In the genomic region with DNA sequence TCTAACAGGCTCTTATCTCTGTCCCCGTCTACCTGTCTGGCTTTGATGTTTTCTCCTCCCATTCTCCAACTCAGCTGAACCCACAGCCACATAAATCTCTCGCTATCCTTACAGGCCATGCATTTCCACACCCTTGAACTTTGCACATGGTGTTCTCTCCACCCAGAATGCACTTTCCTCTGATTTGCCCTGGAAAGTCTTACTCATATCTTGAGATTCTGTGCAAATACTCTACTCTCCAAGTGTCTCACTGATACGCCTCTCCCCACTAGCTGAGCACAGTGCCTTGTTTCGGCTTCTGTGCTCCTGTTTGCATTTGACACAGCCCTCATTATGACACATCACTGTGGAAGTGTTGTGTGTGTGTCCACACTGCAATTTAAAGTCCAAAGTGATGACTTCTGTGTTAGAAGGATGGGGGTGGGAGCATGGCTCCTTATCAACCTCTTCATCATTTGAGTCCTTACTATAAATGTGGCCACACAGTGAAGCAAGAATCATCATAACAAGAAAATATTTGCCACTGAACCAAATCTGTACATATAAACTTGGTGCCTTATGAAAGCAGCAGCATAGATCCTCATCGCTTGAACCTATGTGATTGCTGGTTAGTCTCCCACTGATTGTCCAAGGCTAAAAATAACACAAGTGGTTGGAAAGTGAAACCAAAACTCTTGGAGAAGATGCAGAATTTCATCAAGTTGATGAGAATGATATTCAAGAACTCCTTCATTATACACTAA, we compare ENCODE assay signal across 1 cellular context.
TF ChIP-seq lines count a peak whose summit lies in the region.

No MANE protein-coding gene starts in this region.

TF ChIP-seq in K562, 482 proteins besides CTCF, POLR2A, EP300 and RAD21 (continues in another document):
- TF ChIP-seq MEF2D (tag; conservative IDR thresholded peaks at IDR 0.05; ENCODE audit: low read depth) (peak; percentile 30; the same call in 1 of the 2 replicates), POLR2G (IDR thresholded peaks at IDR 0.05; ENCODE audit: low read depth, low read length) (no peak), FOXM1 (IDR thresholded peaks at IDR 0.05; ENCODE audit: low read depth) (no peak), FOXM1 (CRISPR knock-in tag; IDR thresholded peaks at IDR 0.05; ENCODE audit: low read depth) (no peak), ATF6 (CRISPR knock-in tag; IDR thresholded peaks at IDR 0.05) (no peak), SIN3B (IDR thresholded peaks at IDR 0.05; ENCODE audit: low read depth) (no peak), HDAC1 (IDR thresholded peaks at IDR 0.05) (peak in 1 of 2 experiments; percentile 58; a peak in 2 of 4 replicates), DMBX1 (CRISPR knock-in tag; IDR thresholded peaks at IDR 0.05; ENCODE audit: borderline replicate concordance) (no peak), GTF2E2 (tag; IDR thresholded peaks at IDR 0.05) (no peak), POLR2AphosphoS5 (IDR thresholded peaks at IDR 0.05; ENCODE audit: control insufficient read depth, insufficient read depth, low read depth, low read length) (no peak), GTF2A2 (tag; IDR thresholded peaks at IDR 0.05) (no peak), HOXB6 (CRISPR knock-in tag; IDR thresholded peaks at IDR 0.05; ENCODE audit: borderline replicate concordance) (no peak), SMC3 (conservative IDR thresholded peaks at IDR 0.05; ENCODE audit: insufficient read depth, low read depth, low read length) (no peak), RBM14 (IDR thresholded peaks at IDR 0.05; ENCODE audit: borderline replicate concordance, insufficient read depth, low read depth, low read length) (no peak), SMARCB1 (IDR thresholded peaks at IDR 0.05; ENCODE audit: insufficient read length, low read depth) (no peak), CCAR2 (IDR thresholded peaks at IDR 0.05; ENCODE audit: low read depth, low read length) (no peak), CEBPG (CRISPR knock-in tag; IDR thresholded peaks at IDR 0.05) (no peak), CEBPG (tag; conservative IDR thresholded peaks at IDR 0.05 in 1 of 2, IDR thresholded peaks at IDR 0.05 in 1 of 2) (no peak), EGR1 (conservative IDR thresholded peaks at IDR 0.05) (no peak), SMAD1 (IDR thresholded peaks at IDR 0.05; ENCODE audit: low read depth, low read length, partially characterized antibody) (no peak), U2AF1 (optimal IDR thresholded peaks at IDR 0.05; ENCODE audit: low read depth, low read length) (no peak), ZNF324 (CRISPR knock-in tag; IDR thresholded peaks at IDR 0.05) (no peak), HIVEP1 (CRISPR knock-in tag; IDR thresholded peaks at IDR 0.05) (no peak), RCOR1 (IDR thresholded peaks at IDR 0.05; ENCODE audit: borderline replicate concordance in 1 of 2, low read depth in 2 of 2, low read length in 2 of 2) (0 out of 4 replicates have a peak, but pooled peaks of 1 of the 2 experiments have one; percentile 22), EHMT2 (IDR thresholded peaks at IDR 0.05) (no peak), SIN3A (IDR thresholded peaks at IDR 0.05; ENCODE audit: borderline replicate concordance in 2 of 2, control insufficient read depth in 1 of 2, low read depth in 2 of 2, low read length in 2 of 2) (no peak), TFAM (CRISPR knock-in tag; conservative IDR thresholded peaks at IDR 0.05) (no peak), MECOM (CRISPR knock-in tag; IDR thresholded peaks at IDR 0.05) (no peak), CBX3 (IDR thresholded peaks at IDR 0.05; ENCODE audit: borderline replicate concordance in 1 of 2, low read length in 2 of 2) (no peak), SFPQ (IDR thresholded peaks at IDR 0.05; ENCODE audit: low read depth, low read length) (no peak), MYC (IDR thresholded peaks at IDR 0.05; ENCODE audit: low read depth, low read length) (no peak), MYC (CRISPR knock-in tag; IDR thresholded peaks at IDR 0.05; ENCODE audit: borderline replicate concordance, low read depth) (no peak), NCOR1 (IDR thresholded peaks at IDR 0.05) (peak; percentile 9; the same call in 1 of the 2 replicates), CHD1 (IDR thresholded peaks at IDR 0.05; ENCODE audit: low read length) (no peak), FOSL1 (tag; conservative IDR thresholded peaks at IDR 0.05) (peak; percentile 79), RBM34 (IDR thresholded peaks at IDR 0.05; ENCODE audit: borderline replicate concordance, insufficient read depth, low read length) (no peak), CBFA2T2 (conservative IDR thresholded peaks at IDR 0.05) (peak; percentile 28; the same call in 1 of the 2 replicates), GTF2F1 (IDR thresholded peaks at IDR 0.05; ENCODE audit: low read depth, low read length) (no peak), ZBTB1 (CRISPR knock-in tag; IDR thresholded peaks at IDR 0.05; ENCODE audit: borderline replicate concordance, low read depth) (no peak)
- TF ChIP-seq, protein P1, sequence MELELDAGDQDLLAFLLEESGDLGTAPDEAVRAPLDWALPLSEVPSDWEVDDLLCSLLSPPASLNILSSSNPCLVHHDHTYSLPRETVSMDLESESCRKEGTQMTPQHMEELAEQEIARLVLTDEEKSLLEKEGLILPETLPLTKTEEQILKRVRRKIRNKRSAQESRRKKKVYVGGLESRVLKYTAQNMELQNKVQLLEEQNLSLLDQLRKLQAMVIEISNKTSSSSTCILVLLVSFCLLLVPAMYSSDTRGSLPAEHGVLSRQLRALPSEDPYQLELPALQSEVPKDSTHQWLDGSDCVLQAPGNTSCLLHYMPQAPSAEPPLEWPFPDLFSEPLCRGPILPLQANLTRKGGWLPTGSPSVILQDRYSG (tag; conservative IDR thresholded peaks at IDR 0.05; ENCODE audit: low read depth): no peak
- TF ChIP-seq, protein P2, sequence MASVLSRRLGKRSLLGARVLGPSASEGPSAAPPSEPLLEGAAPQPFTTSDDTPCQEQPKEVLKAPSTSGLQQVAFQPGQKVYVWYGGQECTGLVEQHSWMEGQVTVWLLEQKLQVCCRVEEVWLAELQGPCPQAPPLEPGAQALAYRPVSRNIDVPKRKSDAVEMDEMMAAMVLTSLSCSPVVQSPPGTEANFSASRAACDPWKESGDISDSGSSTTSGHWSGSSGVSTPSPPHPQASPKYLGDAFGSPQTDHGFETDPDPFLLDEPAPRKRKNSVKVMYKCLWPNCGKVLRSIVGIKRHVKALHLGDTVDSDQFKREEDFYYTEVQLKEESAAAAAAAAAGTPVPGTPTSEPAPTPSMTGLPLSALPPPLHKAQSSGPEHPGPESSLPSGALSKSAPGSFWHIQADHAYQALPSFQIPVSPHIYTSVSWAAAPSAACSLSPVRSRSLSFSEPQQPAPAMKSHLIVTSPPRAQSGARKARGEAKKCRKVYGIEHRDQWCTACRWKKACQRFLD (CRISPR knock-in tag; IDR thresholded peaks at IDR 0.05): no peak
- TF ChIP-seq, protein P3, sequence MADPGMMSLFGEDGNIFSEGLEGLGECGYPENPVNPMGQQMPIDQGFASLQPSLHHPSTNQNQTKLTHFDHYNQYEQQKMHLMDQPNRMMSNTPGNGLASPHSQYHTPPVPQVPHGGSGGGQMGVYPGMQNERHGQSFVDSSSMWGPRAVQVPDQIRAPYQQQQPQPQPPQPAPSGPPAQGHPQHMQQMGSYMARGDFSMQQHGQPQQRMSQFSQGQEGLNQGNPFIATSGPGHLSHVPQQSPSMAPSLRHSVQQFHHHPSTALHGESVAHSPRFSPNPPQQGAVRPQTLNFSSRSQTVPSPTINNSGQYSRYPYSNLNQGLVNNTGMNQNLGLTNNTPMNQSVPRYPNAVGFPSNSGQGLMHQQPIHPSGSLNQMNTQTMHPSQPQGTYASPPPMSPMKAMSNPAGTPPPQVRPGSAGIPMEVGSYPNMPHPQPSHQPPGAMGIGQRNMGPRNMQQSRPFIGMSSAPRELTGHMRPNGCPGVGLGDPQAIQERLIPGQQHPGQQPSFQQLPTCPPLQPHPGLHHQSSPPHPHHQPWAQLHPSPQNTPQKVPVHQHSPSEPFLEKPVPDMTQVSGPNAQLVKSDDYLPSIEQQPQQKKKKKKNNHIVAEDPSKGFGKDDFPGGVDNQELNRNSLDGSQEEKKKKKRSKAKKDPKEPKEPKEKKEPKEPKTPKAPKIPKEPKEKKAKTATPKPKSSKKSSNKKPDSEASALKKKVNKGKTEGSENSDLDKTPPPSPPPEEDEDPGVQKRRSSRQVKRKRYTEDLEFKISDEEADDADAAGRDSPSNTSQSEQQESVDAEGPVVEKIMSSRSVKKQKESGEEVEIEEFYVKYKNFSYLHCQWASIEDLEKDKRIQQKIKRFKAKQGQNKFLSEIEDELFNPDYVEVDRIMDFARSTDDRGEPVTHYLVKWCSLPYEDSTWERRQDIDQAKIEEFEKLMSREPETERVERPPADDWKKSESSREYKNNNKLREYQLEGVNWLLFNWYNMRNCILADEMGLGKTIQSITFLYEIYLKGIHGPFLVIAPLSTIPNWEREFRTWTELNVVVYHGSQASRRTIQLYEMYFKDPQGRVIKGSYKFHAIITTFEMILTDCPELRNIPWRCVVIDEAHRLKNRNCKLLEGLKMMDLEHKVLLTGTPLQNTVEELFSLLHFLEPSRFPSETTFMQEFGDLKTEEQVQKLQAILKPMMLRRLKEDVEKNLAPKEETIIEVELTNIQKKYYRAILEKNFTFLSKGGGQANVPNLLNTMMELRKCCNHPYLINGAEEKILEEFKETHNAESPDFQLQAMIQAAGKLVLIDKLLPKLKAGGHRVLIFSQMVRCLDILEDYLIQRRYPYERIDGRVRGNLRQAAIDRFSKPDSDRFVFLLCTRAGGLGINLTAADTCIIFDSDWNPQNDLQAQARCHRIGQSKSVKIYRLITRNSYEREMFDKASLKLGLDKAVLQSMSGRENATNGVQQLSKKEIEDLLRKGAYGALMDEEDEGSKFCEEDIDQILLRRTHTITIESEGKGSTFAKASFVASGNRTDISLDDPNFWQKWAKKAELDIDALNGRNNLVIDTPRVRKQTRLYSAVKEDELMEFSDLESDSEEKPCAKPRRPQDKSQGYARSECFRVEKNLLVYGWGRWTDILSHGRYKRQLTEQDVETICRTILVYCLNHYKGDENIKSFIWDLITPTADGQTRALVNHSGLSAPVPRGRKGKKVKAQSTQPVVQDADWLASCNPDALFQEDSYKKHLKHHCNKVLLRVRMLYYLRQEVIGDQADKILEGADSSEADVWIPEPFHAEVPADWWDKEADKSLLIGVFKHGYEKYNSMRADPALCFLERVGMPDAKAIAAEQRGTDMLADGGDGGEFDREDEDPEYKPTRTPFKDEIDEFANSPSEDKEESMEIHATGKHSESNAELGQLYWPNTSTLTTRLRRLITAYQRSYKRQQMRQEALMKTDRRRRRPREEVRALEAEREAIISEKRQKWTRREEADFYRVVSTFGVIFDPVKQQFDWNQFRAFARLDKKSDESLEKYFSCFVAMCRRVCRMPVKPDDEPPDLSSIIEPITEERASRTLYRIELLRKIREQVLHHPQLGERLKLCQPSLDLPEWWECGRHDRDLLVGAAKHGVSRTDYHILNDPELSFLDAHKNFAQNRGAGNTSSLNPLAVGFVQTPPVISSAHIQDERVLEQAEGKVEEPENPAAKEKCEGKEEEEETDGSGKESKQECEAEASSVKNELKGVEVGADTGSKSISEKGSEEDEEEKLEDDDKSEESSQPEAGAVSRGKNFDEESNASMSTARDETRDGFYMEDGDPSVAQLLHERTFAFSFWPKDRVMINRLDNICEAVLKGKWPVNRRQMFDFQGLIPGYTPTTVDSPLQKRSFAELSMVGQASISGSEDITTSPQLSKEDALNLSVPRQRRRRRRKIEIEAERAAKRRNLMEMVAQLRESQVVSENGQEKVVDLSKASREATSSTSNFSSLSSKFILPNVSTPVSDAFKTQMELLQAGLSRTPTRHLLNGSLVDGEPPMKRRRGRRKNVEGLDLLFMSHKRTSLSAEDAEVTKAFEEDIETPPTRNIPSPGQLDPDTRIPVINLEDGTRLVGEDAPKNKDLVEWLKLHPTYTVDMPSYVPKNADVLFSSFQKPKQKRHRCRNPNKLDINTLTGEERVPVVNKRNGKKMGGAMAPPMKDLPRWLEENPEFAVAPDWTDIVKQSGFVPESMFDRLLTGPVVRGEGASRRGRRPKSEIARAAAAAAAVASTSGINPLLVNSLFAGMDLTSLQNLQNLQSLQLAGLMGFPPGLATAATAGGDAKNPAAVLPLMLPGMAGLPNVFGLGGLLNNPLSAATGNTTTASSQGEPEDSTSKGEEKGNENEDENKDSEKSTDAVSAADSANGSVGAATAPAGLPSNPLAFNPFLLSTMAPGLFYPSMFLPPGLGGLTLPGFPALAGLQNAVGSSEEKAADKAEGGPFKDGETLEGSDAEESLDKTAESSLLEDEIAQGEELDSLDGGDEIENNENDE (IDR thresholded peaks at IDR 0.05; ENCODE audit: low read depth, low read length): no peak
- TF ChIP-seq, protein P4, sequence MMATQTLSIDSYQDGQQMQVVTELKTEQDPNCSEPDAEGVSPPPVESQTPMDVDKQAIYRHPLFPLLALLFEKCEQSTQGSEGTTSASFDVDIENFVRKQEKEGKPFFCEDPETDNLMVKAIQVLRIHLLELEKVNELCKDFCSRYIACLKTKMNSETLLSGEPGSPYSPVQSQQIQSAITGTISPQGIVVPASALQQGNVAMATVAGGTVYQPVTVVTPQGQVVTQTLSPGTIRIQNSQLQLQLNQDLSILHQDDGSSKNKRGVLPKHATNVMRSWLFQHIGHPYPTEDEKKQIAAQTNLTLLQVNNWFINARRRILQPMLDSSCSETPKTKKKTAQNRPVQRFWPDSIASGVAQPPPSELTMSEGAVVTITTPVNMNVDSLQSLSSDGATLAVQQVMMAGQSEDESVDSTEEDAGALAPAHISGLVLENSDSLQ (IDR thresholded peaks at IDR 0.05): 0 out of 2 replicates have a peak, but pooled peaks have one; percentile 28
